In the genomic region with DNA sequence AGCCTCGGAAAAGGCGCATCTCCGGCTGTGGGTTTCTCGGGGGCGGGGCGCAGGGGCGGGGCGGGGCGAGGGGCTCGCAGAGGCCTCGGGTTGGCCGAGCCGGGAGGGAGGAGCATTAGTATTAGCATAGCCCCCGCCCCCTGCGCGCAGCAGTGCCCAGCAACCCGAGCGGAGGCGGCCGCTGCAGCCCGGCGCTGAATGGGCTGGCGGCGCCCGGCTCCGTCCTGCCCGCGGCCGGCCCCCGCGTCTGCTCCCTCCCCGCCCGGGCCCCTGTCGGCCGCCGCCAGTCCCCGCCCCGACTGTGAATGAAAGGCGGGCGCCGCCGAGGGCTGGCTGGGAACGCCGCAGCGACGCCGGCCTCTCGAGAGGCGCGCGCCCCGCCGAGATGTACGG, we compare ENCODE assay signal across 8 cellular contexts. TPM values are rescaled to one million over a fixed set of nuclear protein-coding genes. Genes with fewer than 3 reads are reported as not detected.
A peak's percentile ranks its signal among the peaks of the same experiment; 100 is the strongest.
DNase-seq lines count a peak whose midpoint lies in the region; ATAC-seq, FAIRE-seq and TF ChIP-seq lines count a peak whose summit lies in the region.

A gene with protein sequence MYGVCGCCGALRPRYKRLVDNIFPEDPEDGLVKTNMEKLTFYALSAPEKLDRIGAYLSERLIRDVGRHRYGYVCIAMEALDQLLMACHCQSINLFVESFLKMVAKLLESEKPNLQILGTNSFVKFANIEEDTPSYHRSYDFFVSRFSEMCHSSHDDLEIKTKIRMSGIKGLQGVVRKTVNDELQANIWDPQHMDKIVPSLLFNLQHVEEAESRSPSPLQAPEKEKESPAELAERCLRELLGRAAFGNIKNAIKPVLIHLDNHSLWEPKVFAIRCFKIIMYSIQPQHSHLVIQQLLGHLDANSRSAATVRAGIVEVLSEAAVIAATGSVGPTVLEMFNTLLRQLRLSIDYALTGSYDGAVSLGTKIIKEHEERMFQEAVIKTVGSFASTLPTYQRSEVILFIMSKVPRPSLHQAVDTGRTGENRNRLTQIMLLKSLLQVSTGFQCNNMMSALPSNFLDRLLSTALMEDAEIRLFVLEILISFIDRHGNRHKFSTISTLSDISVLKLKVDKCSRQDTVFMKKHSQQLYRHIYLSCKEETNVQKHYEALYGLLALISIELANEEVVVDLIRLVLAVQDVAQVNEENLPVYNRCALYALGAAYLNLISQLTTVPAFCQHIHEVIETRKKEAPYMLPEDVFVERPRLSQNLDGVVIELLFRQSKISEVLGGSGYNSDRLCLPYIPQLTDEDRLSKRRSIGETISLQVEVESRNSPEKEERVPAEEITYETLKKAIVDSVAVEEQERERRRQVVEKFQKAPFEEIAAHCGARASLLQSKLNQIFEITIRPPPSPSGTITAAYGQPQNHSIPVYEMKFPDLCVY (plus strand): TSS at position 149 of the 393 bp plus-strand sequence. CDS start 237 bp downstream, at position 386.

- no peaks in the 10 kb centered on the region for H3K79me2 ChIP-seq in astrocyte (ENCODE audit: insufficient read depth, low read length)

- peak within 1 kb of the TSS; percentile 88 for H3K27ac Mint-ChIP-seq in astrocyte (ENCODE audit: unreplicated experiment)

- H3K27me3 ChIP-seq in astrocyte (ENCODE audit: insufficient read depth, low read length) (no peaks in the 10 kb centered on the region), right cardiac atrium (ENCODE audit: control insufficient read depth, insufficient read depth) (no peaks in the 10 kb centered on the region)

- H2AFZ ChIP-seq in astrocyte (ENCODE audit: low read depth, low read length): peak within 1 kb of the TSS; percentile 82

- no peaks in the 10 kb centered on the region for H3K36me3 Mint-ChIP-seq in astrocyte (ENCODE audit: low read depth, unreplicated experiment)

- WGBS in right cardiac atrium: under 1% methylated on average over 54 of the region's 54 CpGs

- H3K4me1 ChIP-seq in astrocyte (ENCODE audit: insufficient read depth, low read length) (peaks cover 19% of the 10 kb centered on the region), right cardiac atrium (ENCODE audit: control insufficient read depth, insufficient read depth, low read length) (peaks cover 3% of the 10 kb centered on the region)

- TF ChIP-seq CTCF in astrocyte (IDR thresholded peaks at IDR 0.05; ENCODE audit: insufficient read depth, low read depth, low read length): no peak

- peaks cover 14% of the 10 kb centered on the region for H3K27me3 Mint-ChIP-seq in astrocyte (ENCODE audit: low read depth, unreplicated experiment)

- no peaks in the 10 kb centered on the region for H3K9me3 Mint-ChIP-seq in astrocyte (ENCODE audit: unreplicated experiment)

- peak; percentile 65 for ATAC-seq in GM18499 (IDR thresholded peaks at IDR 0.05; ENCODE audit: insufficient read depth, unreplicated experiment)
- ATAC-seq in HG02938 (IDR thresholded peaks at IDR 0.05; ENCODE audit: unreplicated experiment): peak; percentile 92
- ATAC-seq in right cardiac atrium: peak; percentile 99

- FAIRE-seq in astrocyte (lab: Jason Lieb, UNC) (no peak), urothelium cell line (lab: Jason Lieb, UNC) (peak; percentile 58)

- H4K20me1 ChIP-seq in astrocyte (ENCODE audit: insufficient read depth, low read length): peaks cover 14% of the 10 kb centered on the region

- H3K9ac ChIP-seq in astrocyte (ENCODE audit: low read length): peak within 1 kb of the TSS; percentile 80

- peak within 1 kb of the TSS; percentile 92 for H3K4me3 Mint-ChIP-seq in astrocyte (ENCODE audit: unreplicated experiment)

- intact Hi-C loops in right cardiac atrium (cut with DNase I): loop anchor here in 3 of 4 donors (5.0 to 10.0 kb wide), 3 partner anchors 45 to 70 kb away; partner anchors contain the start of gene DNAJC27 (in 1 of the 3)

- peak within 1 kb of the TSS; percentile 61 for H3K4me3 ChIP-seq in astrocyte (ENCODE audit: insufficient read depth, low read depth, low read length)
- peak within 1 kb of the TSS; percentile 76 for H3K4me3 ChIP-seq in right cardiac atrium (ENCODE audit: low read length)

- H3K36me3 ChIP-seq in astrocyte (ENCODE audit: insufficient read depth, low read length): no peaks in the 10 kb centered on the region

- H3K27ac ChIP-seq in astrocyte (ENCODE audit: low read depth, low read length) (peak within 1 kb of the TSS; percentile 57), right cardiac atrium (ENCODE audit: low read length) (peak within 1 kb of the TSS; percentile 77)

- H3K4me1 Mint-ChIP-seq in astrocyte (ENCODE audit: low read depth, unreplicated experiment): peaks cover 21% of the 10 kb centered on the region

- H3K9me3 ChIP-seq in astrocyte (ENCODE audit: insufficient read depth, low read depth, low read length) (no peaks in the 10 kb centered on the region), right cardiac atrium (ENCODE audit: control insufficient read depth, low read length) (no peaks in the 10 kb centered on the region)

- peak within 1 kb of the TSS; percentile 97 for H3K4me2 ChIP-seq in astrocyte (ENCODE audit: low read length)

- DNase-seq in NCI-H187 treated with DMSO at 0.1 percent for 48 hours (lab: John Stamatoyannopoulos, UW) (peak; percentile 89), T-helper 22 cell (ENCODE audit: low read depth) (peak; percentile 86), astrocyte (ENCODE audit: low read depth) (peak; percentile 83), right cardiac atrium (peak; percentile 97 to 99 (median 98)), pulmonary artery endothelial cell (ENCODE audit: low read depth, low spot score) (peak; percentile 74), urothelium cell line (ENCODE audit: low spot score) (peak; percentile 100)

RNA-seq across cellular contexts. Expression of the gene that starts here (rescaled TPM):
- total RNA-seq in astrocyte (13.3 and 14.7 TPM in 2 replicates), right cardiac atrium (1 to 10 TPM; 4.8 to 9.7 (median 6.4) TPM), pulmonary artery endothelial cell (0.28 and 0.40 TPM in 2 replicates)
- 2.9 TPM for polyA plus RNA-seq in right cardiac atrium

Comparison
In these comparisons a context has a peak if more than half of its experiments do, and no peak if none do; other contexts are left out.
1. Peak in every context shown above with its lines: DNase-seq, ATAC-seq, H3K4me3 ChIP-seq and H3K27ac ChIP-seq.
2. Peak in DNase-seq in pulmonary artery endothelial cell; RNA of the gene not detected or under 1 TPM.